ENCODE assay signal across 8 cellular contexts in genomic region chrX:73977542-73978169, GRCh38.
DNase-seq lines count a peak whose midpoint lies in the region; ATAC-seq, FAIRE-seq and TF ChIP-seq lines count a peak whose summit lies in the region.

No MANE protein-coding gene starts in this region.

- no CpG with 5 or more reads among the region's 8 CpGs for WGBS in HUES64
- WGBS in pancreas, 2 donors: 92 to 97% methylated on average over 8 of the region's 8 CpGs

- TF ChIP-seq CTCF in foreskin keratinocyte (conservative IDR thresholded peaks at IDR 0.05): no peak
- TF ChIP-seq CTCF in coronary artery (IDR thresholded peaks at IDR 0.05): no peak
- TF ChIP-seq CTCF in pancreas (IDR thresholded peaks at IDR 0.05): no peak

- DNase-seq in foreskin keratinocyte (no peak), coronary artery (ENCODE audit: low spot score) (no peak), pancreas (no peak)

- H3K27ac ChIP-seq in HUES64 (ENCODE audit: low read depth, low read length) (peak overlapping the region; percentile 76), iPS-20b (ENCODE audit: low read length) (peak overlapping the region; percentile 77), foreskin keratinocyte (no peak overlapping the region), coronary artery (no peak overlapping the region), pancreas (no peak overlapping the region)

- ATAC-seq in GM18517 (IDR thresholded peaks at IDR 0.05; ENCODE audit: unreplicated experiment) (peak; percentile 81), GM21737 (IDR thresholded peaks at IDR 0.05; ENCODE audit: unreplicated experiment) (peak; percentile 68), foreskin keratinocyte (no peak), HG02763 (IDR thresholded peaks at IDR 0.05; ENCODE audit: unreplicated experiment) (no peak), pancreas (no peak)

- H3K27me3 ChIP-seq in HUES64 (ENCODE audit: insufficient read depth, low read length): no peaks in the 10 kb centered on the region
- H3K27me3 ChIP-seq in iPS-20b (ENCODE audit: insufficient read depth, low read length): no peaks in the 10 kb centered on the region
- H3K27me3 ChIP-seq in foreskin keratinocyte: no peaks in the 10 kb centered on the region
- H3K27me3 ChIP-seq in pancreas: no peaks in the 10 kb centered on the region

- intact Hi-C loops in pancreas (cut with DNase I): no loop called here

- H3K4me1 ChIP-seq in HUES64 (ENCODE audit: insufficient read depth, low read length) (peaks cover 36% of the 10 kb centered on the region), iPS-20b (ENCODE audit: insufficient read depth, low read length) (peaks cover 15% of the 10 kb centered on the region; the same call in 1 of the 2 replicates), foreskin keratinocyte (no peaks in the 10 kb centered on the region), pancreas (peaks cover 0 to 3% (median 0%) of the 10 kb centered on the region in 3 donors)

- H3K4me3 ChIP-seq in HUES64 (ENCODE audit: low read length) (0 out of 2 replicates have a peak overlapping the region, but pooled peaks have one; percentile 19), iPS-20b (ENCODE audit: low read length) (peak overlapping the region; percentile 26; the same call in 1 of the 2 replicates), coronary artery (no peak overlapping the region), pancreas (no peak overlapping the region)

- FAIRE-seq in pancreas (lab: Jason Lieb, UNC): no peak

- H3K9ac ChIP-seq in HUES64 (ENCODE audit: low read depth, low read length) (peak overlapping the region; percentile 55; the same call in 1 of the 2 replicates), iPS-20b (ENCODE audit: low read depth, low read length) (peak overlapping the region; percentile 23; the same call in 1 of the 2 replicates)

- H3K9me3 ChIP-seq in HUES64 (ENCODE audit: insufficient read depth, low read depth, low read length) (no peaks in the 10 kb centered on the region), iPS-20b (ENCODE audit: insufficient read depth, low read depth, low read length) (no peaks in the 10 kb centered on the region), pancreas (no peaks in the 10 kb centered on the region)

- H3K36me3 ChIP-seq in HUES64 (ENCODE audit: insufficient read depth, low read length) (peaks cover 3% of the 10 kb centered on the region; the same call in 1 of the 2 replicates), iPS-20b (ENCODE audit: insufficient read depth, low read depth, low read length) (no peaks in the 10 kb centered on the region), pancreas (no peaks in the 10 kb centered on the region)

Comparison
In these comparisons a context has a peak if more than half of its experiments do, and no peak if none do; other contexts are left out.
1. ATAC-seq: peak in GM18517 (single experiment) and GM21737 (single experiment); none in foreskin keratinocyte (single experiment), HG02763 (single experiment) and pancreas (0 of 4).
2. H3K27ac ChIP-seq: peak in HUES64 (single experiment) and iPS-20b (single experiment); none in foreskin keratinocyte (single experiment), coronary artery (0 of 2) and pancreas (0 of 4).
3. H3K4me3 ChIP-seq: peak in HUES64 (single experiment) and iPS-20b (single experiment); none in coronary artery (single experiment) and pancreas (0 of 4).